In the genomic region with DNA sequence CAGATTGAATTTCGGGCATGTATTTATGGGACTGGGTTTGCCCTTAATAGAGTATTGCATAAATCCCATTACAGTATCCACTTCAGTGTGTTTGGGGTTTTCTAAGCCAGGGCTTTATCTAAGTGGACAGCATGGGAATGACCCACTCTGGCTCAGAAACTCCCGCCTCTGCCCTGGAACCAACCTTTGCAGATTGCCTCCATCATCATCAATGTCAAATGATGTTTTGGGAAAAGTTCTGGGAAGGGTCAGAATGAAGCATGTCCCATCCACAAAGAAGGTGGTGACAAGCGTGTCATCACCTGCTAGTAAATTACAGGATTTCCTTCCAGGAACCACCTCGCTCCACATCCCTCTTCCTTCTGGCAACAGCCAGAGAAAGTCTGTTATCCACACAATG, we compare ENCODE assay signal across 22 cellular contexts. TPM values are rescaled to one million over a fixed set of nuclear protein-coding genes. Genes with fewer than 3 reads are reported as not detected.
A peak's percentile ranks its signal among the peaks of the same experiment; 100 is the strongest.
DNase-seq lines count a peak whose midpoint lies in the region; ATAC-seq and TF ChIP-seq lines count a peak whose summit lies in the region.
"Had no signal": no experiment of that assay in that cellular context is flagged by ENCODE, and none has a peak within 500 bp of the region (broad histone marks: within the 10 kb centered on the region; RNA-seq: fewer than 3 reads in every experiment).

No MANE protein-coding gene starts in this region.

- intact Hi-C loops in Right ventricle myocardium superior (cut with DNase I), result no loop called here

- H3K27ac Mint-ChIP-seq in mesothelial cell of epicardium, result peak overlapping the region; percentile 44

- H3K9me3 Mint-ChIP-seq in mesothelial cell of epicardium, result no peaks in the 10 kb centered on the region

- H3K36me3 ChIP-seq in right atrium auricular region, result no peaks in the 10 kb centered on the region

- H3K9me3 ChIP-seq in right atrium auricular region, result no peaks in the 10 kb centered on the region
- H3K9me3 ChIP-seq: Caco-2 had no signal

- DNase-seq in Right ventricle myocardium superior, result no peak
- no peak for DNase-seq in right atrium auricular region (ENCODE audit: low spot score)
- peak; percentile 57 for DNase-seq in fibroblast of villous mesenchyme (ENCODE audit: low read depth)
- no peak for DNase-seq in mesothelial cell of epicardium (ENCODE audit: low spot score in 2 of 2, unreplicated experiment in 2 of 2)
- no peak for DNase-seq in activated CD4-positive, alpha-beta T cell treated with anti-CD3 and anti-CD28 coated beads for 48 hours
- no peak for DNase-seq in NCI-H1092 treated with DMSO at 0.1 percent for 48 hours (lab: John Stamatoyannopoulos, UW)
- DNase-seq in foreskin keratinocyte, result no peak
- no peak for DNase-seq in erythroblast (lab: John Stamatoyannopoulos, UW)
- DNase-seq: activated CD4-positive, CD25-positive, alpha-beta regulatory T cell treated with anti-CD3 and anti-CD28 coated beads, Interleukin-2, amount 50 U/mL, for 72 hours; activated CD8-positive, alpha-beta memory T cell treated with anti-CD3 and anti-CD28 coated beads for 24 hours; activated naive CD4-positive, alpha-beta T cell treated with anti-CD3 and anti-CD28 coated beads, Interleukin-2, amount 50 U/mL, for 16 hours; activated T-cell treated with anti-CD3 and anti-CD28 coated beads, Interleukin-2, amount 50 U/mL, for 48 hours; Caco-2; H9; KG1; kidney glomerular epithelial cell; MV-4-11; NCI-H187; NCI-H226; RPMI8226; stimulated activated CD4-positive, alpha-beta T cell treated with anti-CD3 and anti-CD28 coated beads, Interleukin-12 subunit alpha, Interleukin-12 subunit beta, amount 100 ng/mL, for 4 hours had no signal

- H3K27ac ChIP-seq in right atrium auricular region (peak overlapping the region in 1 of 2 donors; percentile 38), foreskin keratinocyte (no peak overlapping the region)

- no peaks in the 10 kb centered on the region for H3K27me3 Mint-ChIP-seq in mesothelial cell of epicardium (ENCODE audit: low read depth)

- H3K27me3 ChIP-seq in right atrium auricular region (no peaks in the 10 kb centered on the region), foreskin keratinocyte (no peaks in the 10 kb centered on the region)

- H3K36me3 Mint-ChIP-seq in mesothelial cell of epicardium, result no peaks in the 10 kb centered on the region

- H3K4me1 ChIP-seq in right atrium auricular region (peaks cover 0 to 29% of the 10 kb centered on the region in 2 donors), foreskin keratinocyte (no peaks in the 10 kb centered on the region)

- TF ChIP-seq POLR2A in erythroblast (IDR thresholded peaks at IDR 0.05; ENCODE audit: low read length), result no peak

- H3K4me3 ChIP-seq in right atrium auricular region, result no peak overlapping the region
- no peak overlapping the region for H3K4me3 ChIP-seq in fibroblast of villous mesenchyme (ENCODE audit: low read depth, low read length)
- H3K4me3 ChIP-seq: coronary artery had no signal

- ATAC-seq in Right ventricle myocardium superior (ENCODE audit: poor library complexity) (peak; percentile 89), foreskin keratinocyte (no peak)

- H3K4me1 Mint-ChIP-seq in mesothelial cell of epicardium, result peaks cover 12% of the 10 kb centered on the region

- H3K4me3 Mint-ChIP-seq in mesothelial cell of epicardium, result no peak overlapping the region
- H3K4me3 Mint-ChIP-seq: H9 had no signal

- TF ChIP-seq CTCF in right atrium auricular region (IDR thresholded peaks at IDR 0.05) (no peak), fibroblast of villous mesenchyme (IDR thresholded peaks at IDR 0.05; ENCODE audit: insufficient read depth, low read depth, low read length) (no peak), mesothelial cell of epicardium (IDR thresholded peaks at IDR 0.05; ENCODE audit: unreplicated experiment) (no peak), foreskin keratinocyte (conservative IDR thresholded peaks at IDR 0.05) (no peak)

RNA-seq across cellular contexts. Expression of a gene that starts 36.8 kb away (rescaled TPM):
- total RNA-seq in Right ventricle myocardium superior (1.7 TPM), right atrium auricular region (10 to 100 TPM; 14.4 to 31.3 TPM), fibroblast of villous mesenchyme (2.6 and 10.6 TPM in 2 replicates), mesothelial cell of epicardium (11.8 to 15.2 TPM (median 13.0 TPM) in 3 replicates), foreskin keratinocyte (11.5 and 21.9 TPM in 2 replicates)
- polyA plus RNA-seq in foreskin keratinocyte, result 2.4 and 3.2 TPM in 2 replicates
